20 cellular contexts compared by ENCODE assay signal in genomic region chr1:186483561-186483960, GRCh38. TPM values are rescaled to one million over a fixed set of nuclear protein-coding genes. Genes with fewer than 3 reads are reported as not detected.
DNase-seq lines count a peak whose midpoint lies in the region; ATAC-seq, FAIRE-seq and TF ChIP-seq lines count a peak whose summit lies in the region.
"Had no signal": no experiment of that assay in that cellular context is flagged by ENCODE, and none has a peak within 500 bp of the region (broad histone marks: within the 10 kb centered on the region; RNA-seq: fewer than 3 reads in every experiment).

No MANE protein-coding gene starts in this region.

- no peak overlapping the region for H2BK5ac ChIP-seq in IMR-90 (ENCODE audit: low read depth, low read length, poor library complexity, severe bottlenecking)

- no peaks in the 10 kb centered on the region for H3K36me3 Mint-ChIP-seq in activated T-cell treated with anti-CD3 and anti-CD28 coated beads, Interleukin-2, amount 50 U/mL, for 4 hours (ENCODE audit: insufficient read depth)
- H3K36me3 Mint-ChIP-seq: CD4-positive, alpha-beta memory T cell had no signal

- H4K5ac ChIP-seq in IMR-90 (ENCODE audit: low read depth, low read length): no peak overlapping the region

- dilution Hi-C loops in IMR-90 (cut with HindIII; ENCODE audit: low sequenced_read_pairs, unreplicated experiment): no loop called here
- dilution Hi-C loops in keratinocyte (cut with MboI; ENCODE audit: extremely low pct_ligation_motif_present, low sequenced_read_pairs): no loop called here

- in situ Hi-C loops in IMR-90 (cut with MboI; ENCODE audit: low sequenced_read_pairs): loop anchor here (5.0 kb wide), 2 partner anchors 199 to 504 kb away; partner anchors contain the start of gene PTGS2

- ATAC-seq in A549 (0 out of 6 replicates have a peak, but pooled peaks of 1 of the 2 experiments have one; percentile 37), IMR-90 (ENCODE audit: low read depth) (no peak)
- ATAC-seq in activated T-cell treated with anti-CD3 and anti-CD28 coated beads, Interleukin-2, amount 50 U/mL, for 4 hours: no peak
- ATAC-seq: HepG2 had no signal

- no peak overlapping the region for H2BK20ac ChIP-seq in IMR-90 (ENCODE audit: low read depth, low read length)

- H4K8ac ChIP-seq in IMR-90 (ENCODE audit: low read depth in 2 of 2, low read length in 2 of 2): no peak overlapping the region

- H3K36me3 ChIP-seq in IMR-90 (ENCODE audit: control insufficient read depth, insufficient read depth, low read length) (no peaks in the 10 kb centered on the region), keratinocyte (ENCODE audit: control insufficient read depth in 2 of 2, extremely low read depth in 1 of 2, insufficient read depth in 2 of 2, low read length in 2 of 2) (no peaks in the 10 kb centered on the region), vagina (no peaks in the 10 kb centered on the region)
- H3K36me3 ChIP-seq: BE2C had no signal

- H3K4me2 ChIP-seq in A549: no peak overlapping the region
- no peak overlapping the region for H3K4me2 ChIP-seq in IMR-90 (ENCODE audit: low read depth, low read length)
- no peak overlapping the region for H3K4me2 ChIP-seq in keratinocyte (ENCODE audit: control insufficient read depth, extremely low read depth, insufficient read depth, low read depth, low read length)

- no peaks in the 10 kb centered on the region for H3K27me3 Mint-ChIP-seq in activated T-cell treated with anti-CD3 and anti-CD28 coated beads, Interleukin-2, amount 50 U/mL, for 4 hours (ENCODE audit: low read depth)

- no peak overlapping the region for H3K4ac ChIP-seq in IMR-90 (ENCODE audit: low read depth, low read length)

- POLR2A ChIA-PET in A549 (lab: Yijun Ruan, JAX): no interaction called here
- POLR2A ChIA-PET in IMR-90 (lab: Charles Lee; ENCODE audit: unreplicated experiment): interaction anchor here (0.6 kb wide), 2 partner anchors 235 to 1098 kb away, joined by 3 read pairs; no protein-coding TSS in a partner anchor

- no peak for TF ChIP-seq CTCF in A549 (IDR thresholded peaks at IDR 0.05)
- no peak for TF ChIP-seq CTCF in IMR-90 (conservative IDR thresholded peaks at IDR 0.05; ENCODE audit: low read depth, low read length)
- no peak for TF ChIP-seq CTCF in keratinocyte (optimal IDR thresholded peaks at IDR 0.05 in 1 of 3, IDR thresholded peaks at IDR 0.05 in 1 of 3, conservative IDR thresholded peaks at IDR 0.05 in 1 of 3; ENCODE audit: extremely low read depth in 1 of 3, insufficient read depth in 2 of 3, low read length in 3 of 3)
- TF ChIP-seq CTCF in vagina (IDR thresholded peaks at IDR 0.05): no peak

- H3K56ac ChIP-seq in IMR-90 (ENCODE audit: extremely low read depth, insufficient read depth, low read length): no peak overlapping the region

- no peak for TF ChIP-seq EP300 in A549 (IDR thresholded peaks at IDR 0.05)

- FAIRE-seq in A549 (lab: Jason Lieb, UNC): no peak
- FAIRE-seq in keratinocyte (lab: Jason Lieb, UNC): peak; percentile 23
- FAIRE-seq: HepG2, HTR-8/SVneo had no signal

- H2BK15ac ChIP-seq in IMR-90 (ENCODE audit: low read depth, low read length): no peak overlapping the region

- H3K27ac ChIP-seq in A549: peak overlapping the region; percentile 17 to 38; a peak in 4 of 6 replicates
- H3K27ac ChIP-seq in IMR-90 (ENCODE audit: insufficient read depth, low read length): no peak overlapping the region
- H3K27ac ChIP-seq in keratinocyte (ENCODE audit: control insufficient read depth, insufficient read depth, low read length): no peak overlapping the region
- no peak overlapping the region for H3K27ac ChIP-seq in vagina
- H3K27ac ChIP-seq: C4-2B had no signal

- H3K9ac ChIP-seq in IMR-90 (ENCODE audit: low read depth, low read length) (no peak overlapping the region), keratinocyte (ENCODE audit: control insufficient read depth, extremely low read depth, insufficient read depth, low read length) (no peak overlapping the region)

- H3K79me2 ChIP-seq in keratinocyte (ENCODE audit: control insufficient read depth, insufficient read depth, low read length): no peaks in the 10 kb centered on the region

- TF ChIP-seq RAD21 in A549 (conservative IDR thresholded peaks at IDR 0.05 in 1 of 2, IDR thresholded peaks at IDR 0.05 in 1 of 2): no peak
- no peak for TF ChIP-seq RAD21 in IMR-90 (IDR thresholded peaks at IDR 0.05; ENCODE audit: low read length)

- H3K4me3 Mint-ChIP-seq in activated T-cell treated with anti-CD3 and anti-CD28 coated beads, Interleukin-2, amount 50 U/mL, for 4 hours: no peak overlapping the region
- H3K4me3 Mint-ChIP-seq: CD4-positive, alpha-beta memory T cell; HFFc6 had no signal

- no peak overlapping the region for H2AK9ac ChIP-seq in IMR-90 (replicated peaks; ENCODE audit: low read depth, low read length, poor library complexity)

- 0 out of 2 replicates have a peak overlapping the region, but pooled peaks have one; percentile 13 for H2AK5ac ChIP-seq in IMR-90 (ENCODE audit: low read depth, low read length)

- H3K9me3 Mint-ChIP-seq in activated T-cell treated with anti-CD3 and anti-CD28 coated beads, Interleukin-2, amount 50 U/mL, for 4 hours: no peaks in the 10 kb centered on the region
- H3K9me3 Mint-ChIP-seq: CD4-positive, alpha-beta memory T cell; HFFc6 had no signal

- no peak for TF ChIP-seq POLR2A in A549 (IDR thresholded peaks at IDR 0.05; ENCODE audit: low read length)
- no peak for TF ChIP-seq POLR2A in IMR-90 (IDR thresholded peaks at IDR 0.05; ENCODE audit: low read depth, low read length)
- TF ChIP-seq POLR2A in vagina (IDR thresholded peaks at IDR 0.05): no peak

- no TSS peak for BruUV-seq in IMR-90 (replicated peaks; lab: Mats Ljungman, UMichigan)

- no peaks in the 10 kb centered on the region for H3K79me1 ChIP-seq in IMR-90 (ENCODE audit: low read depth in 1 of 2, low read length in 2 of 2)

- H3K27me3 ChIP-seq in IMR-90 (ENCODE audit: control insufficient read depth, insufficient read depth, low read length) (no peaks in the 10 kb centered on the region), keratinocyte (ENCODE audit: control insufficient read depth, extremely low read depth, insufficient read depth, low read length) (no peaks in the 10 kb centered on the region), vagina (no peaks in the 10 kb centered on the region)

- H3K14ac ChIP-seq in IMR-90 (replicated peaks; ENCODE audit: low read depth, low read length): no peak overlapping the region

- CTCF ChIA-PET in A549 (lab: Yijun Ruan, JAX): interaction anchor here (0.7 to 3.9 kb wide), 8 partner anchors 122 to 512 kb away, joined by 3 to 12 read pairs (median 4); partner anchors contain the start of gene PTGS2
- CTCF ChIA-PET in IMR-90 (lab: Yijun Ruan, JAX): no interaction called here

- no peak overlapping the region for H4K91ac ChIP-seq in IMR-90 (ENCODE audit: insufficient read depth, low read depth, low read length)

- H4K20me1 ChIP-seq in IMR-90 (ENCODE audit: insufficient read depth, low read length): no peaks in the 10 kb centered on the region
- no peaks in the 10 kb centered on the region for H4K20me1 ChIP-seq in keratinocyte (ENCODE audit: control insufficient read depth, extremely low read depth, insufficient read depth, low read length)

- H2AFZ ChIP-seq in IMR-90 (replicated peaks; ENCODE audit: low read length, poor library complexity) (no peak overlapping the region), keratinocyte (ENCODE audit: control insufficient read depth, low read length) (no peak overlapping the region)

- intact Hi-C loops in IMR-90 (cut with micrococcal nuclease) (loop anchor here (2.0 to 5.0 kb wide), 2 partner anchors 79 to 324 kb away; no protein-coding TSS in a partner anchor), vagina (cut with DNase I) (no loop called here)

- WGBS in A549 (ENCODE audit: missing lambda C conversion rate): 67% methylated on average over 2 of the region's 2 CpGs
- whole genome bisulfite sequencing in IMR-90 (ENCODE audit: extremely low coverage in 2 of 2, insufficient read length in 1 of 2), 2 experiments: no CpG with 5 or more reads among the region's 2 CpGs

- no peak overlapping the region for H2BK120ac ChIP-seq in IMR-90 (ENCODE audit: low read depth, low read length)

- no peaks in the 10 kb centered on the region for H3K4me1 Mint-ChIP-seq in activated T-cell treated with anti-CD3 and anti-CD28 coated beads, Interleukin-2, amount 50 U/mL, for 4 hours (ENCODE audit: low read depth)
- H3K4me1 Mint-ChIP-seq: CD4-positive, alpha-beta memory T cell had no signal

- H3K4me3 ChIP-seq in A549: no peak overlapping the region
- H3K4me3 ChIP-seq in IMR-90 (ENCODE audit: insufficient read depth, low read depth, low read length): no peak overlapping the region
- no peak overlapping the region for H3K4me3 ChIP-seq in keratinocyte (ENCODE audit: control insufficient read depth in 2 of 3, extremely low read depth in 1 of 3, insufficient read depth in 2 of 3, low read depth in 1 of 3, low read length in 3 of 3)
- H3K4me3 ChIP-seq in vagina: no peak overlapping the region

- no peaks in the 10 kb centered on the region for H3K9me3 ChIP-seq in A549
- no peaks in the 10 kb centered on the region for H3K9me3 ChIP-seq in IMR-90 (ENCODE audit: control insufficient read depth, insufficient read depth, low read length)
- H3K9me3 ChIP-seq in keratinocyte (ENCODE audit: control insufficient read depth, low read depth, low read length): no peaks in the 10 kb centered on the region
- no peaks in the 10 kb centered on the region for H3K9me3 ChIP-seq in vagina
- H3K9me3 ChIP-seq: BE2C had no signal

- peaks cover 27% of the 10 kb centered on the region; the same call in 2 of the 3 replicates for H3K4me1 ChIP-seq in A549
- no peaks in the 10 kb centered on the region for H3K4me1 ChIP-seq in IMR-90 (ENCODE audit: control insufficient read depth, insufficient read depth, low read length)
- H3K4me1 ChIP-seq in keratinocyte (ENCODE audit: control insufficient read depth, extremely low read depth, insufficient read depth, low read length): peaks cover 3% of the 10 kb centered on the region
- no peaks in the 10 kb centered on the region for H3K4me1 ChIP-seq in vagina
- H3K4me1 ChIP-seq: BE2C had no signal

- DNase-seq in A549 (ENCODE audit: low read depth in 1 of 2, low spot score in 1 of 2) (no peak), IMR-90 (no peak), dermis blood vessel endothelial cell (peak; percentile 45), keratinocyte (ENCODE audit: low read depth, low spot score) (no peak), vagina (ENCODE audit: extremely low spot score in 2 of 2) (no peak), NCI-H2196 treated with DMSO at 0.1 percent for 48 hours (lab: John Stamatoyannopoulos, UW; ENCODE audit: unreplicated experiment) (no peak)
- no peak for DNase-seq in activated T-cell treated with anti-CD3 and anti-CD28 coated beads, Interleukin-2, amount 50 U/mL, for 4 hours
- DNase-seq: BE2C; CD4-positive, alpha-beta memory T cell; DMS153; DMS79 treated with DMSO at 0.1 percent for 48 hours; EL; HCEC 1CT; HFFc6 had no signal

- no peak overlapping the region for H3K18ac ChIP-seq in IMR-90 (ENCODE audit: low read depth, low read length)

- H3K23ac ChIP-seq in IMR-90 (ENCODE audit: low read depth, low read length): no peak overlapping the region

- no peaks in the 10 kb centered on the region for H3K9me1 ChIP-seq in IMR-90 (ENCODE audit: insufficient read depth, low read length)
- no peaks in the 10 kb centered on the region for H3K9me1 ChIP-seq in keratinocyte (ENCODE audit: control insufficient read depth, extremely low read depth, insufficient read depth, low read length)

RNA-seq across cellular contexts. Expression of gene PDC, which starts 22.6 kb away (rescaled TPM):
- not detected in 2 replicates for polyA plus RNA-seq in A549 (2011; rRNA removed)
- polyA plus RNA-seq in A549 (2012; cell fraction: cytosol; rRNA removed): not detected in 2 replicates
- polyA plus RNA-seq in A549 (2012; cell fraction: nucleus; rRNA removed): not detected in 2 replicates
- polyA plus RNA-seq in A549 (2017; fragmentation: RNase III; extraction: RNeasy Plus Mini Kit Qiagen cat#74134 plus additional on column Dnase treatment): not detected in 3 replicates
- polyA minus RNA-seq in A549 (2011; rRNA and poly(A)+ RNA removed): not detected in 2 replicates
- total RNA-seq in IMR-90 (2012; rRNA removed): not detected in 2 replicates
- not detected in 2 replicates for polyA plus RNA-seq in IMR-90 (2012; rRNA removed)
- polyA plus RNA-seq in IMR-90 (2012; cell fraction: cytosol; rRNA removed): not detected in 2 replicates
- polyA plus RNA-seq in IMR-90 (2012; cell fraction: nucleus; rRNA removed; ENCODE audit: low replicate concordance): not detected in 2 replicates
- total RNA-seq in dermis blood vessel endothelial cell: not detected in 2 replicates
- not detected in 3 replicates for polyA plus RNA-seq in keratinocyte
- not detected for polyA plus RNA-seq in keratinocyte (2011; ENCODE audit: low read depth)
- polyA plus RNA-seq in keratinocyte (2011; cell fraction: cytosol; rRNA removed): not detected in 2 replicates
- polyA plus RNA-seq in keratinocyte (2011; cell fraction: nucleus; rRNA removed): not detected in 2 replicates
- polyA plus RNA-seq in keratinocyte (2012; ENCODE audit: low replicate concordance): not detected in 2 replicates
- polyA minus RNA-seq in keratinocyte: not detected in 3 replicates
- not detected for polyA minus RNA-seq in keratinocyte (2011; cell fraction: cytosol; rRNA and poly(A)+ RNA removed)
- not detected in 2 replicates for polyA minus RNA-seq in keratinocyte (2011; cell fraction: nucleus; rRNA and poly(A)+ RNA removed)
- not detected for total RNA-seq in vagina
- total RNA-seq in activated T-cell treated with anti-CD3 and anti-CD28 coated beads, Interleukin-2, amount 50 U/mL, for 4 hours: not detected
- total RNA-seq: A172; CD4-positive, alpha-beta memory T cell; H1; HepG2 had no signal
- polyA plus RNA-seq: AG04450; CD4-positive, alpha-beta memory T cell; H1; HepG2 had no signal

Comparison
In these comparisons a context has a peak if more than half of its experiments do, and no peak if none do; other contexts are left out.
1. H3K27ac ChIP-seq: peak in A549 (2 of 2); none in IMR-90 (single experiment), keratinocyte (single experiment) and vagina (single experiment).